19 cellular contexts compared by ENCODE assay signal in the genomic region with DNA sequence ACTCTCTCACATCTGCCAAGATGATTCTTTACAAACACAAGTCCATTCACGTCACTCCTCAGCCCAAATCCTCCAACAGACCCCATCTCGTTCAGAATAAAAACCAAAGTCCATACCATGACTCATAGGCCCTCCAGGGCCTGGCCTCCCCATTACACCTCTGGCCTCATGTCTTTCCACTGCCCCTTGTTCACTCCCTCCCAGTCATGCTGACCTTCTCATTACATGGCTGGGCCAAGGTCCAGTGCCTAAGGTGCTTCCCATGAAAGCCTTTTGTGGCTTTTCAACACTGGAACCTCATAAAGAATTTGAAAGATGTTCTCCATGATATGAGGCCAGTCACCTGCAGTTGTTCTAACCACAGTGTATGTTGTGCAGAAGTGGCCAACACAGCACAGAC.
"Had no signal": no experiment of that assay in that cellular context is flagged by ENCODE, and none has a peak within 500 bp of the region (broad histone marks: within the 10 kb centered on the region; RNA-seq: fewer than 3 reads in every experiment).

No MANE protein-coding gene starts in this region.

- H3K27ac Mint-ChIP-seq: activated B cell treated with CpG ODN at 0.5 μM for 24 hours; activated CD4-positive, alpha-beta T cell treated with anti-CD3 and anti-CD28 coated beads, Interleukin-2, amount 10 ng/mL, durations not matched to agents 24 days and 14 days; activated CD8-positive, alpha-beta T cell treated with anti-CD3 and anti-CD28 coated beads, Interleukin-2, amount 10 ng/mL, durations not matched to agents 7 days and 5 days; immature natural killer cell; stimulated activated effector memory CD8-positive, alpha-beta T cell treated with anti-CD3 and anti-CD28 coated beads, Interleukin-12 subunit alpha, Interleukin-12 subunit beta, amount 100 ng/mL, for 72 hours had no signal

- H3K36me3 Mint-ChIP-seq: stimulated activated effector memory CD8-positive, alpha-beta T cell treated with anti-CD3 and anti-CD28 coated beads, Interleukin-12 subunit alpha, Interleukin-12 subunit beta, amount 100 ng/mL, for 72 hours had no signal

- H3K9me3 ChIP-seq: heart left ventricle, lower lobe of right lung, prostate gland, tibial artery, uterus had no signal

- H3K4me1 Mint-ChIP-seq: activated B cell treated with CpG ODN at 0.5 μM for 24 hours; activated CD4-positive, alpha-beta T cell treated with anti-CD3 and anti-CD28 coated beads, Interleukin-2, amount 10 ng/mL, durations not matched to agents 24 days and 14 days; stimulated activated effector memory CD8-positive, alpha-beta T cell treated with anti-CD3 and anti-CD28 coated beads, Interleukin-12 subunit alpha, Interleukin-12 subunit beta, amount 100 ng/mL, for 72 hours had no signal

- H3K27ac ChIP-seq: lower lobe of right lung, uterus had no signal

- FAIRE-seq: colon, endometrium had no signal

- H3K9me3 Mint-ChIP-seq: activated CD4-positive, alpha-beta T cell treated with anti-CD3 and anti-CD28 coated beads, Interleukin-2, amount 10 ng/mL, durations not matched to agents 24 days and 14 days; immature natural killer cell had no signal

- H3K36me3 ChIP-seq: heart left ventricle, lower lobe of right lung, prostate gland, tibial artery, uterus had no signal

- H3K27me3 ChIP-seq: heart left ventricle, tibial artery, uterus had no signal

- H3K4me1 ChIP-seq: uterus had no signal

- H3K27me3 Mint-ChIP-seq: activated B cell treated with CpG ODN at 0.5 μM for 24 hours; activated CD4-positive, alpha-beta T cell treated with anti-CD3 and anti-CD28 coated beads, Interleukin-2, amount 10 ng/mL, durations not matched to agents 24 days and 14 days had no signal

- ATAC-seq: activated CD8-positive, alpha-beta T cell treated with anti-CD3 and anti-CD28 coated beads, Interleukin-2, amount 10 ng/mL, durations not matched to agents 7 days and 5 days; esophagus mucosa; heart left ventricle; left cardiac atrium; lower lobe of right lung had no signal

- DNase-seq: activated B cell treated with CpG ODN at 0.5 μM for 24 hours; activated CD8-positive, alpha-beta memory T cell treated with anti-CD3 and anti-CD28 coated beads, Interleukin-2, amount 50 U/mL, for 4 hours; activated CD8-positive, alpha-beta T cell treated with anti-CD3 and anti-CD28 coated beads, Interleukin-2, amount 10 ng/mL, durations not matched to agents 7 days and 5 days; activated gamma-delta T cell treated with Interleukin-2 at 50 U/mL for 16 hours; activated T-cell treated with anti-CD3 and anti-CD28 coated beads, Interleukin-2, amount 50 U/mL, for 48 hours; aorta; heart left ventricle; immature natural killer cell; left cardiac atrium; lower lobe of right lung; midbrain; tibial artery; uterus had no signal

- H3K4me3 Mint-ChIP-seq: activated B cell treated with CpG ODN at 0.5 μM for 24 hours; activated CD4-positive, alpha-beta T cell treated with anti-CD3 and anti-CD28 coated beads, Interleukin-2, amount 10 ng/mL, durations not matched to agents 24 days and 14 days; activated CD8-positive, alpha-beta T cell treated with anti-CD3 and anti-CD28 coated beads, Interleukin-2, amount 10 ng/mL, durations not matched to agents 7 days and 5 days; immature natural killer cell; stimulated activated effector memory CD8-positive, alpha-beta T cell treated with anti-CD3 and anti-CD28 coated beads, Interleukin-12 subunit alpha, Interleukin-12 subunit beta, amount 100 ng/mL, for 72 hours had no signal

- H3K4me3 ChIP-seq: heart left ventricle, lower lobe of right lung, prostate gland, tibial artery, uterus had no signal
